9 cellular contexts compared by ENCODE assay signal in genomic region chr16:56203052-56203451, GRCh38. TPM values are rescaled to one million over a fixed set of nuclear protein-coding genes. Genes with fewer than 3 reads are reported as not detected.
DNase-seq lines count a peak whose midpoint lies in the region; ATAC-seq and TF ChIP-seq lines count a peak whose summit lies in the region.
"Had no signal": no experiment of that assay in that cellular context is flagged by ENCODE, and none has a peak within 500 bp of the region (broad histone marks: within the 10 kb centered on the region; RNA-seq: fewer than 3 reads in every experiment).

No MANE protein-coding gene starts in this region.

- no peak overlapping the region for H3K4me2 ChIP-seq in PC-3 (ENCODE audit: low read length)

- TF ChIP-seq CTCF in GM10248 (IDR thresholded peaks at IDR 0.05; ENCODE audit: control extremely low read depth, extremely low read depth, low read depth, missing control alignments) (peak; percentile 34), LNCAP (IDR thresholded peaks at IDR 0.05) (peak; percentile 11; the same call in 1 of the 2 replicates), heart right ventricle (IDR thresholded peaks at IDR 0.05) (peak in 7 of 9 donors; percentile 26 to 57 (median 40)), PC-3 (conservative IDR thresholded peaks at IDR 0.05; ENCODE audit: low read depth, low read length) (no peak; the same call in 1 of the 2 replicates)

- ATAC-seq in GM21576 (IDR thresholded peaks at IDR 0.05; ENCODE audit: unreplicated experiment) (peak; percentile 65), heart right ventricle (peak in 7 of 8 donors; percentile 43 to 81 (median 64)), PC-3 (no peak)

- POLR2A ChIA-PET in GM10248 (lab: Yijun Ruan, JAX): no interaction called here
- POLR2A ChIA-PET in PC-3 (lab: Charles Lee; ENCODE audit: unreplicated experiment): no interaction called here

- no peak overlapping the region for H3K9ac ChIP-seq in PC-3 (ENCODE audit: low read length)

- no peaks in the 10 kb centered on the region for H3K9me3 ChIP-seq in heart right ventricle
- no peaks in the 10 kb centered on the region for H3K9me3 ChIP-seq in PC-3 (ENCODE audit: low read length)

- no peaks in the 10 kb centered on the region for H3K9me2 ChIP-seq in PC-3 (replicated peaks; ENCODE audit: low read length)

- H3K27ac ChIP-seq in heart right ventricle (no peak overlapping the region), PC-3 (ENCODE audit: low read length) (no peak overlapping the region)
- H3K27ac ChIP-seq: VCaP had no signal

- 30 to 32% methylated on average over 1 of the region's 1 CpG for WGBS in heart right ventricle, 2 donors

- CTCF ChIA-PET in GM10248 (lab: Yijun Ruan, JAX) (interaction anchor here (0.9 to 1.7 kb wide), 9 partner anchors 12 to 738 kb away, joined by 3 to 8 read pairs (median 3); no protein-coding TSS in a partner anchor), PC-3 (lab: Charles Lee) (no interaction called here)

- intact Hi-C loops in heart right ventricle (cut with DNase I): loop anchor here in 2 of 10 donors (5.0 to 10.0 kb wide), 2 partner anchors 156 to 258 kb away; no protein-coding TSS in a partner anchor
- intact Hi-C loops in PC-3 (cut with micrococcal nuclease): no loop called here

- H3K36me3 ChIP-seq in heart right ventricle: no peaks in the 10 kb centered on the region
- no peaks in the 10 kb centered on the region for H3K36me3 ChIP-seq in PC-3 (ENCODE audit: low read depth, low read length)

- no peaks in the 10 kb centered on the region for H3K79me2 ChIP-seq in PC-3 (ENCODE audit: low read length)

- no TSS peak for BruUV-seq in PC-3 (replicated peaks; lab: Mats Ljungman, UMichigan)

- no peaks in the 10 kb centered on the region for H3F3A ChIP-seq in PC-3 (ENCODE audit: low read length, unreplicated experiment)

- DNase-seq in GM10248 (ENCODE audit: extremely low spot score): peak; percentile 40
- DNase-seq in activated CD4-positive, alpha-beta T cell treated with anti-CD3 and anti-CD28 coated beads, Interleukin-2, amount 50 U/mL, for 48 hours: peak; percentile 50 to 64
- DNase-seq in heart right ventricle: peak in 1 of 2 donors; percentile 18
- peak; percentile 19 for DNase-seq in stimulated activated CD8-positive, alpha-beta memory T cell treated with anti-CD3 and anti-CD28 coated beads, Interleukin-4, amount 100 ng/mL, for 24 hours (ENCODE audit: low read depth)
- no peak for DNase-seq in PC-3
- DNase-seq in DMS114 treated with DMSO at 0.1 percent for 48 hours (lab: John Stamatoyannopoulos, UW; ENCODE audit: unreplicated experiment): no peak

- peaks cover 0 to 41% (median 16%) of the 10 kb centered on the region in 9 donors for H3K4me1 ChIP-seq in heart right ventricle
- no peaks in the 10 kb centered on the region for H3K4me1 ChIP-seq in PC-3 (ENCODE audit: insufficient read depth, low read length)

- H2AFZ ChIP-seq in PC-3 (ENCODE audit: low read length): no peak overlapping the region

- H3K27me3 ChIP-seq in heart right ventricle (no peaks in the 10 kb centered on the region), PC-3 (ENCODE audit: low read length) (peaks cover 4% of the 10 kb centered on the region; the same call in 1 of the 2 replicates)

- H4K20me1 ChIP-seq in PC-3 (ENCODE audit: low read length): no peaks in the 10 kb centered on the region

- H3K4me3 ChIP-seq in heart right ventricle (no peak overlapping the region), PC-3 (ENCODE audit: low read length) (no peak overlapping the region)

RNA-seq across cellular contexts. Expression of gene GNAO1, which starts 11.8 kb away (rescaled TPM):
- 10 to 100 TPM in 9 of 10 donors, 1 to 10 TPM in 1; 6.4 to 36.7 (median 14.4) TPM for total RNA-seq in heart right ventricle
- polyA plus RNA-seq in heart right ventricle: 10 to 100 TPM in 1 of 2 donors, 1 to 10 TPM in 1; 1.4 to 11.9 TPM
- not detected in 2 replicates for total RNA-seq in PC-3 (2014; rRNA removed)

Comparison
In these comparisons a context has a peak if more than half of its experiments do, and no peak if none do; other contexts are left out.
1. DNase-seq: peak in GM10248 (single experiment), activated CD4-positive, alpha-beta T cell treated with anti-CD3 and anti-CD28 coated beads, Interleukin-2, amount 50 U/mL, for 48 hours (2 of 2) and stimulated activated CD8-positive, alpha-beta memory T cell treated with anti-CD3 and anti-CD28 coated beads, Interleukin-4, amount 100 ng/mL, for 24 hours (single experiment); none in PC-3 (single experiment) and DMS114 treated with DMSO at 0.1 percent for 48 hours (single experiment).